18 cellular contexts compared by ENCODE assay signal in the genomic region with DNA sequence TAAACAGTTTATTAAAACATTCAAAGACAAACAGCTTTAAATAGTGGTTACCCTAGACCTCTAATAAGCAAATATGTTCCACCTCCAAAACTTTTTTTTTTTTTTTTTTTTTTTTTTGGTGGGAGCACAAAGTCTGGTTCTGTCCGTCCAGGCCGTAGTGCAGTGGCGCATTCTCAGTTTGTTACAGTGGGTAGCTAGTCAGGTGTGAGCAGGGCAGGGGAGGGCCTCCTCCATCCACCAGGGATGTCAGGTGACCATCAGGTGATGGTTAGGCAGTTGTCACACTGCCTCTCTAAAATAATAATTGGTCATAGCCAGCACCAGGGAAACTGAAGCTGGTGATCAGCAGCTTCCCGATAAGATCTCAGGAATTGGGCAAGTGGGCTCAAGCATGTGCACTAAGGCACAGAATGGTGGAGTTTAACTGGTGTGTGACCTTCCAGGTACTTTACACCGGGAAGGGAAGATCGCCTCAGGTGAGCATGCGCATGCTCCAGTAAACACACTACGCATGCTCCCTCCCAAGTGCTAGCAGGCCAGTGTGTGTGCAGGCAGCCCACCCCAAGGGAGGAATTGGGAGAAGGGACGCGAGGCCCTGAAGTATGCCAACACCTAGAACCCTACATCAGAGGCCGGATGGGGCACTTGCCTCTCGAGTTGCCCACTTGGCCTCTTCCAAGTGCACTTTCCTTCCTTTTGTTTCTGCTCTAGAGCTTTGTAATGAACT. TPM values are rescaled to one million over a fixed set of nuclear protein-coding genes. Genes with fewer than 3 reads are reported as not detected.
DNase-seq lines count a peak whose midpoint lies in the region; ATAC-seq and TF ChIP-seq lines count a peak whose summit lies in the region.
"Had no signal": no experiment of that assay in that cellular context is flagged by ENCODE, and none has a peak within 500 bp of the region (broad histone marks: within the 10 kb centered on the region; RNA-seq: fewer than 3 reads in every experiment).

No MANE protein-coding gene starts in this region.

- no peak overlapping the region for H3K27ac ChIP-seq in CD8-positive, alpha-beta T cell (ENCODE audit: low read depth, low read length)
- H3K27ac ChIP-seq in RWPE2 (ENCODE audit: poor library complexity, severe bottlenecking) (no peak overlapping the region), left lung (no peak overlapping the region)
- H3K27ac ChIP-seq: BLaER1 treated with 17β-estradiol and CSF1 and Interleukin-3, amounts not matched to agents 10 nM and 100 nM had no signal

- no peaks in the 10 kb centered on the region for H3K27me3 Mint-ChIP-seq in CD8-positive, alpha-beta T cell (ENCODE audit: low read depth)
- H3K27me3 Mint-ChIP-seq: CD8-positive, alpha-beta memory T cell had no signal

- H3K4me1 ChIP-seq in CD8-positive, alpha-beta T cell (ENCODE audit: insufficient read depth, low read length): peaks cover 8% of the 10 kb centered on the region
- H3K4me1 ChIP-seq in RWPE2 (ENCODE audit: insufficient read depth, poor library complexity, severe bottlenecking) (no peaks in the 10 kb centered on the region), left lung (peaks cover 0 to 3% of the 10 kb centered on the region in 2 donors)

- intact Hi-C loops in CD8-positive, alpha-beta T cell (cut with DNase I, micrococcal nuclease): no loop called here
- intact Hi-C loops in left lung (cut with DNase I): no loop called here

- H3K9me3 ChIP-seq in CD8-positive, alpha-beta T cell (ENCODE audit: low read length): no peaks in the 10 kb centered on the region
- H3K9me3 ChIP-seq in RWPE2 (ENCODE audit: severe bottlenecking): no peaks in the 10 kb centered on the region
- H3K9me3 ChIP-seq in left lung: no peaks in the 10 kb centered on the region
- H3K9me3 ChIP-seq: BLaER1 treated with 17β-estradiol and CSF1 and Interleukin-3, amounts not matched to agents 10 nM and 100 nM had no signal

- H3K9me3 Mint-ChIP-seq in CD8-positive, alpha-beta T cell: no peaks in the 10 kb centered on the region
- H3K9me3 Mint-ChIP-seq in stimulated activated effector memory CD8-positive, alpha-beta T cell treated with anti-CD3 and anti-CD28 coated beads, Interleukin-12 subunit alpha, Interleukin-12 subunit beta, amount 100 ng/mL, for 72 hours: no peaks in the 10 kb centered on the region
- H3K9me3 Mint-ChIP-seq: CD8-positive, alpha-beta memory T cell had no signal

- peaks cover 15% of the 10 kb centered on the region for H3K36me3 ChIP-seq in CD8-positive, alpha-beta T cell (ENCODE audit: insufficient read depth, low read length)
- peaks cover 12% of the 10 kb centered on the region; the same call in 1 of the 2 replicates for H3K36me3 ChIP-seq in RWPE2 (ENCODE audit: low read depth)
- peaks cover 0 to 69% of the 10 kb centered on the region in 2 donors for H3K36me3 ChIP-seq in left lung

- no peak for DNase-seq in CD8-positive, alpha-beta T cell
- DNase-seq in RWPE2 (ENCODE audit: low spot score): peak; percentile 45
- peak; percentile 22 for DNase-seq in left lung
- DNase-seq in stimulated activated effector memory CD8-positive, alpha-beta T cell treated with anti-CD3 and anti-CD28 coated beads, Interleukin-12 subunit alpha, Interleukin-12 subunit beta, amount 100 ng/mL, for 72 hours (ENCODE audit: low spot score in 2 of 2): no peak
- no peak for DNase-seq in stimulated activated CD4-positive, alpha-beta T cell treated with anti-CD3 and anti-CD28 coated beads, Interleukin-4, amount 100 ng/mL, for 4 hours
- DNase-seq in OCI-M2 (lab: John Stamatoyannopoulos, UW; ENCODE audit: unreplicated experiment): no peak
- DNase-seq in stimulated activated CD4-positive, alpha-beta T cell treated with anti-CD3 and anti-CD28 coated beads, Interleukin-4, amount 100 ng/mL, for 1 hour: no peak
- DNase-seq: Calu3; CD8-positive, alpha-beta memory T cell; GDM1; Kasumi-1; NCI-H1417; NCI-H187; NCI-H446 treated with DMSO at 0.1 percent for 48 hours; NCI-H526 treated with DMSO at 0.1 percent for 48 hours; OCI-M1; Right ventricle myocardium superior had no signal

- no peak for ATAC-seq in CD8-positive, alpha-beta T cell
- ATAC-seq in RWPE2 (ENCODE audit: low read depth) (no peak), left lung (no peak)
- ATAC-seq in stimulated activated effector memory CD8-positive, alpha-beta T cell treated with anti-CD3 and anti-CD28 coated beads, Interleukin-12 subunit alpha, Interleukin-12 subunit beta, amount 100 ng/mL, for 72 hours: no peak

- POLR2A ChIA-PET in CD8-positive, alpha-beta T cell (lab: Charles Lee): no interaction called here

- peak overlapping the region; percentile 32 for H3K27ac Mint-ChIP-seq in CD8-positive, alpha-beta T cell
- peak overlapping the region; percentile 45 for H3K27ac Mint-ChIP-seq in stimulated activated effector memory CD8-positive, alpha-beta T cell treated with anti-CD3 and anti-CD28 coated beads, Interleukin-12 subunit alpha, Interleukin-12 subunit beta, amount 100 ng/mL, for 72 hours

- H3K27me3 ChIP-seq in CD8-positive, alpha-beta T cell (ENCODE audit: insufficient read depth, low read length): no peaks in the 10 kb centered on the region
- H3K27me3 ChIP-seq in RWPE2 (ENCODE audit: insufficient read depth, poor library complexity, severe bottlenecking) (no peaks in the 10 kb centered on the region), left lung (no peaks in the 10 kb centered on the region)
- H3K27me3 ChIP-seq: BLaER1 treated with 17β-estradiol and CSF1 and Interleukin-3, amounts not matched to agents 10 nM and 100 nM had no signal

- peaks cover 43% of the 10 kb centered on the region for H3K36me3 Mint-ChIP-seq in CD8-positive, alpha-beta T cell
- peaks cover 85% of the 10 kb centered on the region for H3K36me3 Mint-ChIP-seq in stimulated activated effector memory CD8-positive, alpha-beta T cell treated with anti-CD3 and anti-CD28 coated beads, Interleukin-12 subunit alpha, Interleukin-12 subunit beta, amount 100 ng/mL, for 72 hours

- no peak overlapping the region for H3K4me3 ChIP-seq in CD8-positive, alpha-beta T cell (ENCODE audit: low read depth, low read length)
- H3K4me3 ChIP-seq in RWPE2 (ENCODE audit: severe bottlenecking) (no peak overlapping the region), left lung (no peak overlapping the region)
- H3K4me3 ChIP-seq: BLaER1 treated with 17β-estradiol and CSF1 and Interleukin-3, amounts not matched to agents 10 nM and 100 nM had no signal

- H3K4me1 Mint-ChIP-seq in CD8-positive, alpha-beta T cell (ENCODE audit: low read depth): peaks cover 7% of the 10 kb centered on the region
- H3K4me1 Mint-ChIP-seq in stimulated activated effector memory CD8-positive, alpha-beta T cell treated with anti-CD3 and anti-CD28 coated beads, Interleukin-12 subunit alpha, Interleukin-12 subunit beta, amount 100 ng/mL, for 72 hours: peaks cover 15% of the 10 kb centered on the region

- no peak overlapping the region for H3K4me3 Mint-ChIP-seq in CD8-positive, alpha-beta T cell
- H3K4me3 Mint-ChIP-seq in stimulated activated effector memory CD8-positive, alpha-beta T cell treated with anti-CD3 and anti-CD28 coated beads, Interleukin-12 subunit alpha, Interleukin-12 subunit beta, amount 100 ng/mL, for 72 hours: no peak overlapping the region
- H3K4me3 Mint-ChIP-seq: CD8-positive, alpha-beta memory T cell had no signal

- TF ChIP-seq CTCF in CD8-positive, alpha-beta T cell (IDR thresholded peaks at IDR 0.05): no peak
- TF ChIP-seq CTCF in RWPE2 (IDR thresholded peaks at IDR 0.05; ENCODE audit: poor library complexity, severe bottlenecking): no peak
- TF ChIP-seq CTCF in left lung (IDR thresholded peaks at IDR 0.05): no peak

- CTCF ChIA-PET in CD8-positive, alpha-beta T cell (lab: Charles Lee): no interaction called here

RNA-seq across cellular contexts. Expression of a gene that starts 27.2 kb away (rescaled TPM):
- 10 to 100 TPM; 50.9 to 56.5 TPM for total RNA-seq in CD8-positive, alpha-beta T cell
- total RNA-seq in left lung: 10 to 100 TPM; 32.9 to 46.5 TPM

Comparison
In these comparisons a context has a peak if more than half of its experiments do, and no peak if none do; other contexts are left out.
1. DNase-seq: peak in RWPE2 (single experiment) and left lung (2 of 2); none in CD8-positive, alpha-beta T cell (0 of 7), stimulated activated effector memory CD8-positive, alpha-beta T cell treated with anti-CD3 and anti-CD28 coated beads, Interleukin-12 subunit alpha, Interleukin-12 subunit beta, amount 100 ng/mL, for 72 hours (0 of 2), stimulated activated CD4-positive, alpha-beta T cell treated with anti-CD3 and anti-CD28 coated beads, Interleukin-4, amount 100 ng/mL, for 4 hours (0 of 2), OCI-M2 (single experiment) and stimulated activated CD4-positive, alpha-beta T cell treated with anti-CD3 and anti-CD28 coated beads, Interleukin-4, amount 100 ng/mL, for 1 hour (single experiment).